28 cellular contexts compared by ENCODE assay signal in genomic region chr3:168596175-168596574, GRCh38.
"Had no signal": no experiment of that assay in that cellular context is flagged by ENCODE, and none has a peak within 500 bp of the region (broad histone marks: within the 10 kb centered on the region; RNA-seq: fewer than 3 reads in every experiment).

No MANE protein-coding gene starts in this region.

- H3K9me3 ChIP-seq: heart left ventricle, lower lobe of right lung, neutrophil, psoas muscle, spleen, suprapubic skin, thoracic aorta, tibial artery, upper lobe of right lung had no signal

- ATAC-seq: left colon; lower lobe of right lung; natural killer cell; psoas muscle; sciatic nerve; stimulated activated effector memory CD8-positive, alpha-beta T cell treated with anti-CD3 and anti-CD28 coated beads, Interleukin-12 subunit alpha, Interleukin-12 subunit beta, amount 100 ng/mL, for 72 hours; upper lobe of right lung had no signal

- H3K4me3 ChIP-seq: heart left ventricle, lower lobe of right lung, neural progenitor cell, psoas muscle, skin epidermis, spleen, suprapubic skin, thoracic aorta, tibial artery, upper lobe of right lung had no signal

- DNase-seq: heart left ventricle; hypothalamus; immature natural killer cell; kidney; left colon; lower lobe of right lung; mammary epithelial cell; mesenchymal stem cell; naive B cell; natural killer cell; nephron progenitor cell; occipital lobe; psoas muscle; spleen; stimulated activated CD4-positive, alpha-beta T cell treated with anti-CD3 and anti-CD28 coated beads, Interleukin-4, amount 100 ng/mL, for 24 hours; stimulated activated naive CD4-positive, alpha-beta T cell; tibial artery; trophoblast cell; upper lobe of right lung had no signal

- H3K27me3 ChIP-seq: neural progenitor cell, neutrophil, spleen, suprapubic skin, tibial artery, upper lobe of right lung had no signal

- H3K4me1 ChIP-seq: heart left ventricle, lower lobe of right lung, neural progenitor cell, parathyroid adenoma, psoas muscle, spleen, suprapubic skin, tibial artery, upper lobe of right lung had no signal

- FAIRE-seq: kidney, urothelium cell line had no signal

- H3K27ac ChIP-seq: heart left ventricle, lower lobe of right lung, neural progenitor cell, neutrophil, parathyroid adenoma, psoas muscle, skin epidermis, spleen, suprapubic skin, thoracic aorta, tibial artery, upper lobe of right lung had no signal

- H3K36me3 ChIP-seq: heart left ventricle, lower lobe of right lung, neural progenitor cell, neutrophil, spleen, suprapubic skin, thoracic aorta, tibial artery, upper lobe of right lung had no signal
